Comparison of ENCODE assay signal across 1 cellular context in the genomic region with DNA sequence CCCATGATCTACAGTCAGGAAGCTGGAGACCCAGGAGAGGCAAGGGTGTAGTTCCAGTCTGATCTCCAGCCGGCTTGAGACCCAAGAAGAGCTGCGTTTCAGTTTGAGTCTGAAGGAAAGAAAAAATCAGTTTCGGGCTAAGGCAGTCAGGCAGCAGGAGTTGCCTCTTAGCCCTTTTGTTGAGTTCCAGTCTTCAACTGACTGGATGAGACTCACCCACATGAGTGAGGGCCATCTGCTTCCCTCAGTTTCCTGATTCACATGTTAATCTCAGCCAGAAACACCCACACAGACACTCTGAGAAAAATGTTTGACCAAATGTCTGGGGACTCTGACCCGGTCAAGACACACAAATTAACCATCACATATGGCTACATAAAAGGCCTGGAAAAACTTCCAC.
TF ChIP-seq lines count a peak whose summit lies in the region.

No MANE protein-coding gene starts in this region.

TF ChIP-seq in WTC11, 78 proteins besides CTCF, POLR2A, EP300 and RAD21:
- TF ChIP-seq ZNF121 (CRISPR knock-in tag; IDR thresholded peaks at IDR 0.05), result no peak
- TF ChIP-seq ZNF423 (CRISPR knock-in tag; IDR thresholded peaks at IDR 0.05), result no peak
- TF ChIP-seq PRRX2 (CRISPR knock-in tag; IDR thresholded peaks at IDR 0.05), result no peak
- TF ChIP-seq, protein P1, sequence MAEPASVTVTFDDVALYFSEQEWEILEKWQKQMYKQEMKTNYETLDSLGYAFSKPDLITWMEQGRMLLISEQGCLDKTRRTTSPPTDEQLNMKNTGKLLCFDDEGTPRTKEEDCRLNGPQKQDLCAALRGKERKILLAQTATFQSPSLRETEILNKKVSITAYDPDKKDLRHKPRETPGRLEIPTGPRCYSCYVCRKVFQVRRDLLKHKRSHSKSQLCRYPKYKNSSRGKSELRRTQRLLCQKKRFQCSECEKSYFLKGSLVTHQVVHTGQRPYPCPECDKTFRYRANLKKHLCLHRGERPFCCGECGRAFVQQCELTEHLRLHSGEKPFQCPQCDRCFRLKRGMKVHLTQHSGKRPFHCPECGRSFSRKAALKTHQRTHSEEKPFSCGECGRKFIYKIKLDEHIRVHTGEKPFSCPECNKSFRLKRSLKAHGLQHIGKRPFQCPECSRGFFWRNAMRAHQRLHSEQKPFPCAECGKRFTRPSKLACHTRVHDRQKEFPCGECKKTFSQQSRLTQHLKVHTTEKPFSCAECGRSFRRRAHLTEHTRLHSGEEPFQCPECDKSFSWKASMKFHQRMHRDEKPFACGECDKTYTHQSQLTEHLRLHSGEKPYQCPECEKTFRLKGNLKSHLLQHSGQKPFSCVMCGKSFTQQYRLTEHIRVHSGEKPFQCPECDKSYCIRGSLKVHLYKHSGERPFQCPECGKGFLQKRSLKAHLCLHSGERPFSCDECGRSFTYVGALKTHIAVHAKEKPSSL (CRISPR knock-in tag; conservative IDR thresholded peaks at IDR 0.05), result no peak
- no peak for TF ChIP-seq MXD4 (CRISPR knock-in tag; IDR thresholded peaks at IDR 0.05; ENCODE audit: borderline replicate concordance)
- TF ChIP-seq, protein P2, sequence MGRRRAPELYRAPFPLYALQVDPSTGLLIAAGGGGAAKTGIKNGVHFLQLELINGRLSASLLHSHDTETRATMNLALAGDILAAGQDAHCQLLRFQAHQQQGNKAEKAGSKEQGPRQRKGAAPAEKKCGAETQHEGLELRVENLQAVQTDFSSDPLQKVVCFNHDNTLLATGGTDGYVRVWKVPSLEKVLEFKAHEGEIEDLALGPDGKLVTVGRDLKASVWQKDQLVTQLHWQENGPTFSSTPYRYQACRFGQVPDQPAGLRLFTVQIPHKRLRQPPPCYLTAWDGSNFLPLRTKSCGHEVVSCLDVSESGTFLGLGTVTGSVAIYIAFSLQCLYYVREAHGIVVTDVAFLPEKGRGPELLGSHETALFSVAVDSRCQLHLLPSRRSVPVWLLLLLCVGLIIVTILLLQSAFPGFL (CRISPR knock-in tag; IDR thresholded peaks at IDR 0.05; ENCODE audit: borderline replicate concordance), result no peak
- TF ChIP-seq, protein P3, sequence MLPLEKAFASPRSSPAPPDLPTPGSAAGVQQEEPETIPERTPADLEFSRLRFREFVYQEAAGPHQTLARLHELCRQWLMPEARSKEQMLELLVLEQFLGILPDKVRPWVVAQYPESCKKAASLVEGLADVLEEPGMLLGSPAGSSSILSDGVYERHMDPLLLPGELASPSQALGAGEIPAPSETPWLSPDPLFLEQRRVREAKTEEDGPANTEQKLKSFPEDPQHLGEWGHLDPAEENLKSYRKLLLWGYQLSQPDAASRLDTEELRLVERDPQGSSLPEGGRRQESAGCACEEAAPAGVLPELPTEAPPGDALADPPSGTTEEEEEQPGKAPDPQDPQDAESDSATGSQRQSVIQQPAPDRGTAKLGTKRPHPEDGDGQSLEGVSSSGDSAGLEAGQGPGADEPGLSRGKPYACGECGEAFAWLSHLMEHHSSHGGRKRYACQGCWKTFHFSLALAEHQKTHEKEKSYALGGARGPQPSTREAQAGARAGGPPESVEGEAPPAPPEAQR (CRISPR knock-in tag; IDR thresholded peaks at IDR 0.05), result no peak
- TF ChIP-seq NR2C2 (CRISPR knock-in tag; IDR thresholded peaks at IDR 0.05), result no peak
- no peak for TF ChIP-seq ESRRA (CRISPR knock-in tag; IDR thresholded peaks at IDR 0.05; ENCODE audit: borderline replicate concordance)
- TF ChIP-seq, protein P4, sequence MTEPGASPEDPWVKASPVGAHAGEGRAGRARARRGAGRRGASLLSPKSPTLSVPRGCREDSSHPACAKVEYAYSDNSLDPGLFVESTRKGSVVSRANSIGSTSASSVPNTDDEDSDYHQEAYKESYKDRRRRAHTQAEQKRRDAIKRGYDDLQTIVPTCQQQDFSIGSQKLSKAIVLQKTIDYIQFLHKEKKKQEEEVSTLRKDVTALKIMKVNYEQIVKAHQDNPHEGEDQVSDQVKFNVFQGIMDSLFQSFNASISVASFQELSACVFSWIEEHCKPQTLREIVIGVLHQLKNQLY (CRISPR knock-in tag; IDR thresholded peaks at IDR 0.05), result no peak
- TF ChIP-seq, protein P5, sequence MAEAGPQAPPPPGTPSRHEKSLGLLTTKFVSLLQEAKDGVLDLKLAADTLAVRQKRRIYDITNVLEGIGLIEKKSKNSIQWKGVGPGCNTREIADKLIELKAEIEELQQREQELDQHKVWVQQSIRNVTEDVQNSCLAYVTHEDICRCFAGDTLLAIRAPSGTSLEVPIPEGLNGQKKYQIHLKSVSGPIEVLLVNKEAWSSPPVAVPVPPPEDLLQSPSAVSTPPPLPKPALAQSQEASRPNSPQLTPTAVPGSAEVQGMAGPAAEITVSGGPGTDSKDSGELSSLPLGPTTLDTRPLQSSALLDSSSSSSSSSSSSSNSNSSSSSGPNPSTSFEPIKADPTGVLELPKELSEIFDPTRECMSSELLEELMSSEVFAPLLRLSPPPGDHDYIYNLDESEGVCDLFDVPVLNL (CRISPR knock-in tag; IDR thresholded peaks at IDR 0.05; ENCODE audit: borderline replicate concordance, low read depth), result no peak
- no peak for TF ChIP-seq KAT7 (CRISPR knock-in tag; IDR thresholded peaks at IDR 0.05; ENCODE audit: borderline replicate concordance)
- TF ChIP-seq HMGA2 (CRISPR knock-in tag; IDR thresholded peaks at IDR 0.05), result no peak
- TF ChIP-seq, protein P6, sequence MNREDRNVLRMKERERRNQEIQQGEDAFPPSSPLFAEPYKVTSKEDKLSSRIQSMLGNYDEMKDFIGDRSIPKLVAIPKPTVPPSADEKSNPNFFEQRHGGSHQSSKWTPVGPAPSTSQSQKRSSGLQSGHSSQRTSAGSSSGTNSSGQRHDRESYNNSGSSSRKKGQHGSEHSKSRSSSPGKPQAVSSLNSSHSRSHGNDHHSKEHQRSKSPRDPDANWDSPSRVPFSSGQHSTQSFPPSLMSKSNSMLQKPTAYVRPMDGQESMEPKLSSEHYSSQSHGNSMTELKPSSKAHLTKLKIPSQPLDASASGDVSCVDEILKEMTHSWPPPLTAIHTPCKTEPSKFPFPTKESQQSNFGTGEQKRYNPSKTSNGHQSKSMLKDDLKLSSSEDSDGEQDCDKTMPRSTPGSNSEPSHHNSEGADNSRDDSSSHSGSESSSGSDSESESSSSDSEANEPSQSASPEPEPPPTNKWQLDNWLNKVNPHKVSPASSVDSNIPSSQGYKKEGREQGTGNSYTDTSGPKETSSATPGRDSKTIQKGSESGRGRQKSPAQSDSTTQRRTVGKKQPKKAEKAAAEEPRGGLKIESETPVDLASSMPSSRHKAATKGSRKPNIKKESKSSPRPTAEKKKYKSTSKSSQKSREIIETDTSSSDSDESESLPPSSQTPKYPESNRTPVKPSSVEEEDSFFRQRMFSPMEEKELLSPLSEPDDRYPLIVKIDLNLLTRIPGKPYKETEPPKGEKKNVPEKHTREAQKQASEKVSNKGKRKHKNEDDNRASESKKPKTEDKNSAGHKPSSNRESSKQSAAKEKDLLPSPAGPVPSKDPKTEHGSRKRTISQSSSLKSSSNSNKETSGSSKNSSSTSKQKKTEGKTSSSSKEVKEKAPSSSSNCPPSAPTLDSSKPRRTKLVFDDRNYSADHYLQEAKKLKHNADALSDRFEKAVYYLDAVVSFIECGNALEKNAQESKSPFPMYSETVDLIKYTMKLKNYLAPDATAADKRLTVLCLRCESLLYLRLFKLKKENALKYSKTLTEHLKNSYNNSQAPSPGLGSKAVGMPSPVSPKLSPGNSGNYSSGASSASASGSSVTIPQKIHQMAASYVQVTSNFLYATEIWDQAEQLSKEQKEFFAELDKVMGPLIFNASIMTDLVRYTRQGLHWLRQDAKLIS (CRISPR knock-in tag; IDR thresholded peaks at IDR 0.05; ENCODE audit: borderline replicate concordance), result no peak
- TF ChIP-seq CREB1 (CRISPR knock-in tag; IDR thresholded peaks at IDR 0.05), result no peak
- TF ChIP-seq, protein P7, sequence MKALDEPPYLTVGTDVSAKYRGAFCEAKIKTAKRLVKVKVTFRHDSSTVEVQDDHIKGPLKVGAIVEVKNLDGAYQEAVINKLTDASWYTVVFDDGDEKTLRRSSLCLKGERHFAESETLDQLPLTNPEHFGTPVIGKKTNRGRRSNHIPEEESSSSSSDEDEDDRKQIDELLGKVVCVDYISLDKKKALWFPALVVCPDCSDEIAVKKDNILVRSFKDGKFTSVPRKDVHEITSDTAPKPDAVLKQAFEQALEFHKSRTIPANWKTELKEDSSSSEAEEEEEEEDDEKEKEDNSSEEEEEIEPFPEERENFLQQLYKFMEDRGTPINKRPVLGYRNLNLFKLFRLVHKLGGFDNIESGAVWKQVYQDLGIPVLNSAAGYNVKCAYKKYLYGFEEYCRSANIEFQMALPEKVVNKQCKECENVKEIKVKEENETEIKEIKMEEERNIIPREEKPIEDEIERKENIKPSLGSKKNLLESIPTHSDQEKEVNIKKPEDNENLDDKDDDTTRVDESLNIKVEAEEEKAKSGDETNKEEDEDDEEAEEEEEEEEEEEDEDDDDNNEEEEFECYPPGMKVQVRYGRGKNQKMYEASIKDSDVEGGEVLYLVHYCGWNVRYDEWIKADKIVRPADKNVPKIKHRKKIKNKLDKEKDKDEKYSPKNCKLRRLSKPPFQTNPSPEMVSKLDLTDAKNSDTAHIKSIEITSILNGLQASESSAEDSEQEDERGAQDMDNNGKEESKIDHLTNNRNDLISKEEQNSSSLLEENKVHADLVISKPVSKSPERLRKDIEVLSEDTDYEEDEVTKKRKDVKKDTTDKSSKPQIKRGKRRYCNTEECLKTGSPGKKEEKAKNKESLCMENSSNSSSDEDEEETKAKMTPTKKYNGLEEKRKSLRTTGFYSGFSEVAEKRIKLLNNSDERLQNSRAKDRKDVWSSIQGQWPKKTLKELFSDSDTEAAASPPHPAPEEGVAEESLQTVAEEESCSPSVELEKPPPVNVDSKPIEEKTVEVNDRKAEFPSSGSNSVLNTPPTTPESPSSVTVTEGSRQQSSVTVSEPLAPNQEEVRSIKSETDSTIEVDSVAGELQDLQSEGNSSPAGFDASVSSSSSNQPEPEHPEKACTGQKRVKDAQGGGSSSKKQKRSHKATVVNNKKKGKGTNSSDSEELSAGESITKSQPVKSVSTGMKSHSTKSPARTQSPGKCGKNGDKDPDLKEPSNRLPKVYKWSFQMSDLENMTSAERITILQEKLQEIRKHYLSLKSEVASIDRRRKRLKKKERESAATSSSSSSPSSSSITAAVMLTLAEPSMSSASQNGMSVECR (CRISPR knock-in tag; IDR thresholded peaks at IDR 0.05; ENCODE audit: borderline replicate concordance), result no peak
- no peak for TF ChIP-seq ZNF138 (CRISPR knock-in tag; conservative IDR thresholded peaks at IDR 0.05)
- no peak for TF ChIP-seq TP53 (CRISPR knock-in tag; IDR thresholded peaks at IDR 0.05)
- no peak for TF ChIP-seq ELF4 (CRISPR knock-in tag; IDR thresholded peaks at IDR 0.05; ENCODE audit: low read depth)
- no peak for TF ChIP-seq RORB (CRISPR knock-in tag; IDR thresholded peaks at IDR 0.05)
TF ChIP-seq in WTC11: peak in this region for 0.
